20 cellular contexts compared by ENCODE assay signal in genomic region chr13:112158961-112159360, GRCh38.
"Had no signal": no experiment of that assay in that cellular context is flagged by ENCODE, and none has a peak within 500 bp of the region (broad histone marks: within the 10 kb centered on the region; RNA-seq: fewer than 3 reads in every experiment).

No MANE protein-coding gene starts in this region.

- H3K9me3 ChIP-seq: neutrophil, ovary, tibial artery had no signal

- H3K36me3 ChIP-seq: neutrophil, ovary, right atrium auricular region, tibial artery had no signal

- DNase-seq: activated CD4-positive, alpha-beta T cell treated with anti-CD3 and anti-CD28 coated beads, Interleukin-2, amount 10 ng/mL, durations not matched to agents 7 days and 5 days; activated CD4-positive, CD25-positive, alpha-beta regulatory T cell treated with anti-CD3 and anti-CD28 coated beads, Interleukin-2, amount 50 U/mL, for 72 hours; activated CD8-positive, alpha-beta memory T cell treated with anti-CD3 and anti-CD28 coated beads, Interleukin-2, amount 10 ng/mL, durations not matched to agents 7 days and 5 days; activated CD8-positive, alpha-beta T cell treated with anti-CD3 and anti-CD28 coated beads for 36 hours; activated gamma-delta T cell treated with Interleukin-2 at 50 U/mL for 16 hours; activated T-cell treated with anti-CD3 and anti-CD28 coated beads for 4 hours; caudate nucleus; effector memory CD4-positive, alpha-beta T cell; naive B cell; ovary; psoas muscle; stimulated activated CD4-positive, alpha-beta T cell treated with anti-CD3 and anti-CD28 coated beads, Interleukin-12 subunit alpha, Interleukin-12 subunit beta, amount 100 ng/mL, for 4 hours; stimulated activated CD4-positive, alpha-beta T cell treated with anti-CD3 and anti-CD28 coated beads, Interleukin-4, amount 100 ng/mL, for 4 hours; stimulated activated naive CD8-positive, alpha-beta T cell treated with anti-CD3 and anti-CD28 coated beads, Interleukin-15, Interleukin-2, amounts not matched to agents 100 U/mL and 50 U/mL, for 24 hours; tibial artery had no signal

- H3K4me3 Mint-ChIP-seq: activated CD4-positive, alpha-beta T cell treated with anti-CD3 and anti-CD28 coated beads, Interleukin-2, amount 10 ng/mL, durations not matched to agents 7 days and 5 days; activated CD8-positive, alpha-beta memory T cell treated with anti-CD3 and anti-CD28 coated beads, Interleukin-2, amount 10 ng/mL, durations not matched to agents 7 days and 5 days; activated CD8-positive, alpha-beta T cell treated with anti-CD3 and anti-CD28 coated beads for 36 hours; activated naive CD4-positive, alpha-beta T cell treated with anti-CD3 and anti-CD28 coated beads, Interleukin-2, amount 50 U/mL, for 24 hours; naive B cell; T-helper 2 cell treated with Interferon-gamma antibody and Interleukin-4, amounts not matched to agents 5 μg/mL and 100 μg/mL, for 36 hours had no signal

- H3K36me3 Mint-ChIP-seq: activated CD8-positive, alpha-beta memory T cell treated with anti-CD3 and anti-CD28 coated beads, Interleukin-2, amount 10 ng/mL, durations not matched to agents 7 days and 5 days; activated naive CD4-positive, alpha-beta T cell treated with anti-CD3 and anti-CD28 coated beads, Interleukin-2, amount 50 U/mL, for 24 hours had no signal

- H3K4me1 ChIP-seq: psoas muscle, right atrium auricular region, tibial artery had no signal

- H3K9me3 Mint-ChIP-seq: activated CD4-positive, alpha-beta T cell treated with anti-CD3 and anti-CD28 coated beads, Interleukin-2, amount 10 ng/mL, durations not matched to agents 7 days and 5 days; T-helper 2 cell treated with Interferon-gamma antibody and Interleukin-4, amounts not matched to agents 5 μg/mL and 100 μg/mL, for 36 hours had no signal

- H3K27ac Mint-ChIP-seq: activated CD4-positive, alpha-beta T cell treated with anti-CD3 and anti-CD28 coated beads, Interleukin-2, amount 10 ng/mL, durations not matched to agents 7 days and 5 days; activated CD8-positive, alpha-beta memory T cell treated with anti-CD3 and anti-CD28 coated beads, Interleukin-2, amount 10 ng/mL, durations not matched to agents 7 days and 5 days; activated CD8-positive, alpha-beta T cell treated with anti-CD3 and anti-CD28 coated beads for 36 hours; activated naive CD4-positive, alpha-beta T cell treated with anti-CD3 and anti-CD28 coated beads, Interleukin-2, amount 50 U/mL, for 24 hours; naive B cell; T-helper 2 cell treated with Interferon-gamma antibody and Interleukin-4, amounts not matched to agents 5 μg/mL and 100 μg/mL, for 36 hours had no signal

- H3K4me3 ChIP-seq: ovary, psoas muscle, right atrium auricular region, tibial artery had no signal

- H3K27ac ChIP-seq: neutrophil, ovary, psoas muscle, right atrium auricular region, tibial artery, VCaP had no signal

- H3K4me1 Mint-ChIP-seq: activated CD4-positive, alpha-beta T cell treated with anti-CD3 and anti-CD28 coated beads, Interleukin-2, amount 10 ng/mL, durations not matched to agents 7 days and 5 days; activated CD8-positive, alpha-beta memory T cell treated with anti-CD3 and anti-CD28 coated beads, Interleukin-2, amount 10 ng/mL, durations not matched to agents 7 days and 5 days; activated naive CD4-positive, alpha-beta T cell treated with anti-CD3 and anti-CD28 coated beads, Interleukin-2, amount 50 U/mL, for 24 hours; naive B cell had no signal

- H3K27me3 ChIP-seq: ovary, right atrium auricular region had no signal
